Comparison of ENCODE assay signal across 19 cellular contexts in the genomic region with DNA sequence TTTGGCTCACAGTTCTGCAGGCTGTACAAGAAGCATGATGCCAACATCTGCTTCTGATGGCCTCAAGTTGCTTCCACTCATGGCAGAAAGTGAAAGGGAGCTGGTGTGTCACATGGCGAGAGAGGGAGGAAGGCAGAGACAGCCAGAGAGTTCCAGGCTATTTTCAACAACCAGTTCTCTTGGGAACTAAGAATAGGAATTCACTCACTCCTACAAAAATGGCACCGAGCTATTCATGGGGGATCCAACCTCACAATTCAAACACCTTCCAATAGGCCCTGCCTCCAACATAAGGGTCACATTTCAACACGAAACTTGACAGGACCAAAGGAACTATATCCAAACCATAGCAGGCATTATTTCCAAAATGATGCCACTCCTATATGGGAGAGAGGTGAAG.
A peak's percentile ranks its signal among the peaks of the same experiment; 100 is the strongest.
DNase-seq lines count a peak whose midpoint lies in the region; FAIRE-seq and TF ChIP-seq lines count a peak whose summit lies in the region.
"Had no signal": no experiment of that assay in that cellular context is flagged by ENCODE, and none has a peak within 500 bp of the region (broad histone marks: within the 10 kb centered on the region; RNA-seq: fewer than 3 reads in every experiment).

No MANE protein-coding gene starts in this region.

- TF ChIP-seq CTCF in astrocyte (IDR thresholded peaks at IDR 0.05; ENCODE audit: insufficient read depth, low read depth, low read length) (no peak), uterus (IDR thresholded peaks at IDR 0.05) (no peak)

- no peak overlapping the region for H3K27ac Mint-ChIP-seq in astrocyte (ENCODE audit: unreplicated experiment)
- H3K27ac Mint-ChIP-seq: B cell; CD4-positive, CD25-positive, alpha-beta regulatory T cell; CD8-positive, alpha-beta T cell had no signal

- H3K9ac ChIP-seq in astrocyte (ENCODE audit: low read length), result no peak overlapping the region
- H3K9ac ChIP-seq: BLaER1 had no signal

- no peaks in the 10 kb centered on the region for H3K9me3 ChIP-seq in astrocyte (ENCODE audit: insufficient read depth, low read depth, low read length)
- H3K9me3 ChIP-seq in uterus, result no peaks in the 10 kb centered on the region
- H3K9me3 ChIP-seq: BLaER1 had no signal

- no peak for TF ChIP-seq POLR2A in uterus (IDR thresholded peaks at IDR 0.05)

- H3K27me3 ChIP-seq in astrocyte (ENCODE audit: insufficient read depth, low read length) (no peaks in the 10 kb centered on the region), uterus (no peaks in the 10 kb centered on the region)
- H3K27me3 ChIP-seq: BLaER1 had no signal

- intact Hi-C loops in uterus (cut with DNase I; ENCODE audit: low total_unique reads), result no loop called here

- no peaks in the 10 kb centered on the region for H3K36me3 ChIP-seq in astrocyte (ENCODE audit: insufficient read depth, low read length)
- H3K36me3 ChIP-seq in uterus, result no peaks in the 10 kb centered on the region
- H3K36me3 ChIP-seq: BLaER1 had no signal

- H3K4me3 ChIP-seq in astrocyte (ENCODE audit: insufficient read depth, low read depth, low read length) (no peak overlapping the region), uterus (no peak overlapping the region)
- H3K4me3 ChIP-seq: BLaER1 had no signal

- no peaks in the 10 kb centered on the region for H3K36me3 Mint-ChIP-seq in astrocyte (ENCODE audit: low read depth, unreplicated experiment)
- H3K36me3 Mint-ChIP-seq: CD4-positive, CD25-positive, alpha-beta regulatory T cell; CD8-positive, alpha-beta T cell had no signal

- no peak overlapping the region for H3K4me3 Mint-ChIP-seq in astrocyte (ENCODE audit: unreplicated experiment)
- H3K4me3 Mint-ChIP-seq: B cell; CD4-positive, CD25-positive, alpha-beta regulatory T cell; CD8-positive, alpha-beta T cell had no signal

- H3K4me2 ChIP-seq in astrocyte (ENCODE audit: low read length), result no peak overlapping the region
- H3K4me2 ChIP-seq: BLaER1 had no signal

- no peak for DNase-seq in astrocyte (ENCODE audit: low read depth)
- peak; percentile 66 for DNase-seq in myocyte (ENCODE audit: low read depth)
- DNase-seq in uterus, result no peak
- no peak for DNase-seq in AG08396 (ENCODE audit: low spot score)
- no peak for DNase-seq in OCI-M2 (lab: John Stamatoyannopoulos, UW; ENCODE audit: unreplicated experiment)
- DNase-seq in activated CD4-positive, alpha-beta T cell treated with anti-CD3 and anti-CD28 coated beads for 48 hours, result no peak
- DNase-seq: Caco-2; CD4-positive, CD25-positive, alpha-beta regulatory T cell; CD8-positive, alpha-beta T cell; DMS153; DND-41; GOT3; H7; HCEC 1CT had no signal

- peak; percentile 9 for FAIRE-seq in astrocyte (lab: Jason Lieb, UNC)
- FAIRE-seq: G401.6, GM12892 had no signal

- H4K20me1 ChIP-seq in astrocyte (ENCODE audit: insufficient read depth, low read length), result no peaks in the 10 kb centered on the region
- H4K20me1 ChIP-seq: BLaER1 had no signal

- H3K27ac ChIP-seq in astrocyte (ENCODE audit: low read depth, low read length) (no peak overlapping the region), uterus (peak overlapping the region; percentile 72 to 78)
- H3K27ac ChIP-seq: BLaER1, C4-2B had no signal

- no peak overlapping the region for H2AFZ ChIP-seq in astrocyte (ENCODE audit: low read depth, low read length)

- peaks cover under 1% of the 10 kb centered on the region for H3K4me1 Mint-ChIP-seq in astrocyte (ENCODE audit: low read depth, unreplicated experiment)
- H3K4me1 Mint-ChIP-seq: B cell had no signal

- no peaks in the 10 kb centered on the region for H3K27me3 Mint-ChIP-seq in astrocyte (ENCODE audit: low read depth, unreplicated experiment)
- H3K27me3 Mint-ChIP-seq: B cell; CD4-positive, CD25-positive, alpha-beta regulatory T cell had no signal

- H3K9me3 Mint-ChIP-seq in astrocyte (ENCODE audit: unreplicated experiment), result peaks cover 5% of the 10 kb centered on the region

- no peaks in the 10 kb centered on the region for H3K4me1 ChIP-seq in astrocyte (ENCODE audit: insufficient read depth, low read length)
- H3K4me1 ChIP-seq in uterus, result peaks cover 0 to 12% of the 10 kb centered on the region in 2 donors
- H3K4me1 ChIP-seq: BLaER1, Caco-2 had no signal

- no peaks in the 10 kb centered on the region for H3K79me2 ChIP-seq in astrocyte (ENCODE audit: insufficient read depth, low read length)
